33 cellular contexts compared by ENCODE assay signal in genomic region chrX:141214216-141214615, GRCh38. TPM values are rescaled to one million over a fixed set of nuclear protein-coding genes. Genes with fewer than 3 reads are reported as not detected.
"Had no signal": no experiment of that assay in that cellular context is flagged by ENCODE, and none has a peak within 500 bp of the region (broad histone marks: within the 10 kb centered on the region; RNA-seq: fewer than 3 reads in every experiment).

No MANE protein-coding gene starts in this region.

- H3K27ac ChIP-seq: breast epithelium, Peyer's patch had no signal

- H3K4me3 ChIP-seq: breast epithelium, Peyer's patch had no signal

- DNase-seq: activated B cell treated with CpG ODN at 0.5 μM for 24 hours; activated CD4-positive, alpha-beta memory T cell treated with anti-CD3 and anti-CD28 coated beads, Interleukin-2, amount 10 ng/mL, durations not matched to agents 7 days and 5 days; activated CD4-positive, alpha-beta T cell treated with anti-CD3 and anti-CD28 coated beads for 1 hour; activated CD4-positive, alpha-beta T cell treated with anti-CD3 and anti-CD28 coated beads, Interleukin-2, amount 10 ng/mL, durations not matched to agents 7 days and 5 days; activated gamma-delta T cell; activated naive CD4-positive, alpha-beta T cell treated with anti-CD3 and anti-CD28 coated beads, Interleukin-2, amount 10 ng/mL, durations not matched to agents 7 days and 5 days; activated naive CD8-positive, alpha-beta T cell treated with anti-CD3 and anti-CD28 coated beads for 36 hours; activated T-cell treated with anti-CD3 and anti-CD28 coated beads for 4 hours; activated T-cell treated with anti-CD3 and anti-CD28 coated beads, Interleukin-2, amount 50 U/mL, for 48 hours; caudate nucleus; Kasumi-1; KBM-7; NCI-H1092; NCI-H1417 treated with DMSO at 0.1 percent for 48 hours; NCI-H1694; NCI-H2029; NCI-H2107; NCI-H2171 treated with DMSO at 0.1 percent for 48 hours; NCI-H510A treated with DMSO at 0.1 percent for 48 hours; NCI-H69; NK-92 treated with Interleukin-12 subunit alpha and Interleukin-12 subunit beta, amount 100 ng/mL, for 24 hours; Peyer's patch; SHP77 treated with DMSO at 0.1 percent for 48 hours; T-cell; T-helper 2 cell; T1000 had no signal

- H3K27me3 ChIP-seq: Peyer's patch had no signal

- H3K36me3 ChIP-seq: breast epithelium, Peyer's patch had no signal

- H3K9me3 ChIP-seq: breast epithelium, Peyer's patch had no signal

- H3K4me1 ChIP-seq: breast epithelium, Peyer's patch had no signal

RNA-seq across cellular contexts. Expression of gene SPANXC, which starts 28.1 kb away (rescaled TPM):
- total RNA-seq: activated B cell treated with CpG ODN at 0.5 μM for 24 hours; activated CD4-positive, alpha-beta memory T cell treated with anti-CD3 and anti-CD28 coated beads, Interleukin-2, amount 10 ng/mL, durations not matched to agents 7 days and 5 days; activated CD4-positive, alpha-beta T cell treated with anti-CD3 and anti-CD28 coated beads, Interleukin-2, amount 10 ng/mL, durations not matched to agents 7 days and 5 days; activated CD8-positive, alpha-beta memory T cell treated with anti-CD3 and anti-CD28 coated beads for 36 hours; activated naive CD8-positive, alpha-beta T cell treated with anti-CD3 and anti-CD28 coated beads for 36 hours; activated T-helper 17 cell treated with anti-CD3 and anti-CD28 coated beads, Interleukin-2, amount 50 U/mL, for 72 hours; breast epithelium; cerebellum; MCF 10A; Peyer's patch; SK-MEL-5; T-cell had no signal
- polyA plus RNA-seq: adipose tissue had no signal
